24 cellular contexts compared by ENCODE assay signal in the genomic region with DNA sequence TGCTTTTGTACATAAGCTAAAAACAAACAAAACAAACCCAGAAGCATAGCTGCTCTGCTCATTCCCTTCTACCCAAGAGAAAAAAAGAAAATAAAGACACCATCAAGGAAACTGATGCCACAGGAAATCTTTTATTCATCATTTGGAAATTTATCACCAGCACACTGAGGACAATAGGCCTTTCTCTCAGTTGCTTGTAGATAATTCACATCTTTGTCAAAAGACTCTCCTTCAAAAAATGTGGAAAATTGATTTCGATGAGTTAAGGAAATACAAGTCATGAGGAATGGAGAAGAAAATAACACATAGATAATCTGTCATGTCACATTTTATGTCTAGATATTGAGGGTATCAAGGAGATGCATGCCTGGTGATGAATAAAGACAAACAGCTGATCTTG.
"Had no signal": no experiment of that assay in that cellular context is flagged by ENCODE, and none has a peak within 500 bp of the region (broad histone marks: within the 10 kb centered on the region; RNA-seq: fewer than 3 reads in every experiment).

No MANE protein-coding gene starts in this region.

- H3K9me3 ChIP-seq: ovary, prostate gland had no signal

- ATAC-seq: foreskin keratinocyte; left cardiac atrium; left ventricle myocardium superior; stimulated activated effector memory CD8-positive, alpha-beta T cell treated with anti-CD3 and anti-CD28 coated beads, Interleukin-12 subunit alpha, Interleukin-12 subunit beta, amount 100 ng/mL, for 72 hours had no signal

- H3K27me3 ChIP-seq: brain microvascular endothelial cell, esophagus muscularis mucosa, foreskin keratinocyte, ovary, sigmoid colon, tibial artery had no signal

- H3K36me3 ChIP-seq: brain microvascular endothelial cell, esophagus muscularis mucosa, ovary, prostate gland, sigmoid colon had no signal

- H3K27ac ChIP-seq: brain microvascular endothelial cell, esophagus muscularis mucosa, foreskin keratinocyte, ovary, prostate gland, sigmoid colon, tibial artery had no signal

- H3K4me3 ChIP-seq: esophagus muscularis mucosa, ovary, prostate gland, sigmoid colon, tibial artery had no signal

- H3K4me1 ChIP-seq: esophagus muscularis mucosa, foreskin keratinocyte, prostate gland, sigmoid colon, tibial artery had no signal

- DNase-seq: activated CD4-positive, alpha-beta memory T cell treated with anti-CD3 and anti-CD28 coated beads, Interleukin-2, amount 10 ng/mL, durations not matched to agents 7 days and 5 days; activated CD4-positive, alpha-beta T cell treated with anti-CD3 and anti-CD28 coated beads, Interleukin-2, amount 10 ng/mL, durations not matched to agents 24 days and 14 days; activated CD4-positive, CD25-positive, alpha-beta regulatory T cell treated with anti-CD3 and anti-CD28 coated beads, Interleukin-2, amount 50 U/mL, for 72 hours; activated CD8-positive, alpha-beta memory T cell treated with anti-CD3 and anti-CD28 coated beads, Interleukin-2, amount 50 U/mL, for 48 hours; activated gamma-delta T cell; activated naive CD4-positive, alpha-beta T cell treated with anti-CD3 and anti-CD28 coated beads, Interleukin-2, amount 10 ng/mL, durations not matched to agents 7 days and 5 days; activated naive CD8-positive, alpha-beta T cell treated with anti-CD3 and anti-CD28 coated beads, Interleukin-2, amount 10 ng/mL, durations not matched to agents 7 days and 5 days; activated T-cell treated with anti-CD3 and anti-CD28 coated beads, Interleukin-2, amount 50 U/mL, for 24 hours; brain microvascular endothelial cell; endodermal cell; foreskin keratinocyte; islet precursor cell; left cardiac atrium; left ventricle myocardium superior; naive B cell; ovary; sigmoid colon; small intestine; stimulated activated CD4-positive, alpha-beta T cell treated with anti-CD3 and anti-CD28 coated beads, Interleukin-4, amount 100 ng/mL, for 24 hours; T-helper 2 cell; tibial artery had no signal
